ENCODE assay signal across 1 cellular context in genomic region chr6:167559675-167560479, GRCh38.
A peak's percentile ranks its signal among the peaks of the same experiment; 100 is the strongest.
TF ChIP-seq lines count a peak whose summit lies in the region.

No MANE protein-coding gene starts in this region.

TF ChIP-seq in HepG2, 621 proteins besides CTCF, POLR2A, EP300 and RAD21 (continued from another document and continues in another):
- TF ChIP-seq U2AF2 (IDR thresholded peaks at IDR 0.05; ENCODE audit: low read depth, low read length), result no peak
- no peak; the same call in 1 of the 2 replicates for TF ChIP-seq ZNF484 (CRISPR knock-in tag; IDR thresholded peaks at IDR 0.05; ENCODE audit: borderline replicate concordance, low read depth)
- TF ChIP-seq ARNTL (CRISPR knock-in tag; IDR thresholded peaks at IDR 0.05), result no peak
- no peak for TF ChIP-seq ZC3H13 (CRISPR knock-in tag; IDR thresholded peaks at IDR 0.05)
- no peak for TF ChIP-seq ZNF564 (CRISPR knock-in tag; IDR thresholded peaks at IDR 0.05)
- TF ChIP-seq ATF4 (CRISPR knock-in tag; IDR thresholded peaks at IDR 0.05), result peak; percentile 77 to 100; a peak in 3 of 4 replicates
- peak; percentile 5 for TF ChIP-seq ZNF407 (CRISPR knock-in tag; IDR thresholded peaks at IDR 0.05; ENCODE audit: not compliant biosample characterization)
- no peak for TF ChIP-seq FOSL1 (CRISPR knock-in tag; IDR thresholded peaks at IDR 0.05; ENCODE audit: borderline replicate concordance)
- TF ChIP-seq CENPT (CRISPR knock-in tag; IDR thresholded peaks at IDR 0.05; ENCODE audit: low read depth), result no peak
- TF ChIP-seq ZNF318 (CRISPR knock-in tag; IDR thresholded peaks at IDR 0.05), result peak; percentile 95; the same call in 1 of the 2 replicates
- TF ChIP-seq ZNF207 (IDR thresholded peaks at IDR 0.05; ENCODE audit: borderline replicate concordance), result no peak
- TF ChIP-seq ZNF775 (CRISPR knock-in tag; IDR thresholded peaks at IDR 0.05; ENCODE audit: borderline replicate concordance), result no peak
- peak; percentile 91 for TF ChIP-seq HIVEP1 (CRISPR knock-in tag; IDR thresholded peaks at IDR 0.05)
- TF ChIP-seq MXD1 (CRISPR knock-in tag; IDR thresholded peaks at IDR 0.05), result peak; percentile 72; the same call in 1 of the 2 replicates
- no peak; the same call in 1 of the 2 replicates for TF ChIP-seq SIN3A (IDR thresholded peaks at IDR 0.05; ENCODE audit: borderline replicate concordance, low read depth, low read length)
- no peak for TF ChIP-seq ZBTB40 (IDR thresholded peaks at IDR 0.05)
- TF ChIP-seq ZBTB40 (CRISPR knock-in tag; IDR thresholded peaks at IDR 0.05), result peak; percentile 61
- no peak; the same call in 1 of the 2 replicates for TF ChIP-seq SPEN (CRISPR knock-in tag; IDR thresholded peaks at IDR 0.05; ENCODE audit: low read depth)
- peak; percentile 10 for TF ChIP-seq TBL1XR1 (IDR thresholded peaks at IDR 0.05; ENCODE audit: borderline replicate concordance, low read length, partially characterized antibody)
- TF ChIP-seq CCDC6 (CRISPR knock-in tag; IDR thresholded peaks at IDR 0.05), result no peak
- no peak for TF ChIP-seq ZNF367 (CRISPR knock-in tag; IDR thresholded peaks at IDR 0.05; ENCODE audit: borderline replicate concordance)
- TF ChIP-seq ZNF737 (CRISPR knock-in tag; IDR thresholded peaks at IDR 0.05; ENCODE audit: borderline replicate concordance), result no peak
- TF ChIP-seq BCL6 (CRISPR knock-in tag; IDR thresholded peaks at IDR 0.05), result peak; percentile 79
- 0 out of 2 replicates have a peak, but pooled peaks have one; percentile 22 for TF ChIP-seq XBP1 (CRISPR knock-in tag; IDR thresholded peaks at IDR 0.05)
- TF ChIP-seq SKI (IDR thresholded peaks at IDR 0.05; ENCODE audit: partially characterized antibody), result peak; percentile 19
- TF ChIP-seq MIER2 (CRISPR knock-in tag; IDR thresholded peaks at IDR 0.05), result peak; percentile 63; the same call in 1 of the 2 replicates
- TF ChIP-seq ZNF569 (CRISPR knock-in tag; IDR thresholded peaks at IDR 0.05; ENCODE audit: borderline replicate concordance), result 0 out of 2 replicates have a peak, but pooled peaks have one; percentile 25
- TF ChIP-seq AHR (CRISPR knock-in tag; IDR thresholded peaks at IDR 0.05), result peak; percentile 78; the same call in 1 of the 2 replicates
